ENCODE assay signal across 9 cellular contexts in the genomic region with DNA sequence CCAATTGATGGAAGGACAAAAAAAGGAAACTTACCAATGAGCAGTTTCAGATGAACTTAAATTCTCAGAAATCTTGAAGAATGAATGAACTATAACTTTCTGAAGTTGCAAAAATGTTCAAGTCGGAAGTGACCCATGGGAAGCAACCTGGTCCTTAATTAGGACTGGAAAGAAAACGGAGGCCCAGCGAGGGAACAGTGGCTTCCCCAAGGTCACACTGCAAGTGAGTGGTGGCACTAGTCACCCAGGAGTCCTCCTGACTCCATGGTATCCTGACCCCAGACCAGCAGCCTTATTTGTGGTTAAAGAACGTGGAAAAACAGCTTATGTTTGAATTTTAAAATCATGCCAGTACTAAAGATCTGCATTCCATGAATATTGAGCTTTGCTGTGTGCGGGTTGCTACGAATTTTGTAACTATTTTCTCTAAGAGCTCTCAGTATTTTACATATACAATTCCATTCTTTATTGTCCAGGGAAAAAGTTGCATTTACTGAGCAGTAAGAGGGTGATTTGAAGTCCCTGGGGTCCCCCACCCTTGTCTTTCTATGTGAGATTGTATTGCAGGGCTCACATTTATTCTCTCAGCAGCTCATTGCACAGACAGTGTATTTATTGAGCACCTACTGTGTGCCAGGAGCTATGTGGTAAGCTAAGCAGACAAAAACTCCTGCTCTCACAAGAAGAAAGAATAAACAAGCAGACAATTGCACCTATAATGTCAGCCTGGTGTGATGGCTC.
DNase-seq lines count a peak whose midpoint lies in the region; ATAC-seq, FAIRE-seq and TF ChIP-seq lines count a peak whose summit lies in the region.
"Had no signal": no experiment of that assay in that cellular context is flagged by ENCODE, and none has a peak within 500 bp of the region (broad histone marks: within the 10 kb centered on the region; RNA-seq: fewer than 3 reads in every experiment).

No MANE protein-coding gene starts in this region.

- intact Hi-C loops in lower leg skin (cut with DNase I; ENCODE audit: low total_unique reads), result no loop called here

- H3K27me3 ChIP-seq in RWPE2 (ENCODE audit: insufficient read depth, poor library complexity, severe bottlenecking) (no peaks in the 10 kb centered on the region), skeletal muscle tissue (ENCODE audit: control insufficient read depth in 3 of 3, insufficient read depth in 3 of 3, low read length in 3 of 3) (no peaks in the 10 kb centered on the region)

- 73 to 78% methylated on average over 6 of the region's 6 CpGs for WGBS in lower leg skin, 2 donors

- peaks cover 26% of the 10 kb centered on the region for H3K4me1 ChIP-seq in RWPE2 (ENCODE audit: insufficient read depth, poor library complexity, severe bottlenecking)
- H3K4me1 ChIP-seq in skeletal muscle tissue (ENCODE audit: control insufficient read depth in 3 of 3, insufficient read depth in 3 of 3, low read length in 3 of 3), result peaks cover 14 to 33% (median 16%) of the 10 kb centered on the region in 3 donors

- H3K9ac ChIP-seq in skeletal muscle tissue (ENCODE audit: low read depth in 1 of 3, low read length in 3 of 3), result peak overlapping the region; percentile 35 to 70 (median 62)

- H3K4me3 ChIP-seq in RWPE2 (ENCODE audit: severe bottlenecking) (no peak overlapping the region), skeletal muscle tissue (ENCODE audit: low read length in 3 of 3) (peak overlapping the region; percentile 24 to 63 (median 60)), lower leg skin (ENCODE audit: low read depth, poor library complexity, severe bottlenecking) (no peak overlapping the region)
- H3K4me3 ChIP-seq: HAP-1 had no signal

- H3K27ac ChIP-seq in RWPE2 (ENCODE audit: poor library complexity, severe bottlenecking) (peak overlapping the region; percentile 99), skeletal muscle tissue (ENCODE audit: low read depth, low read length) (peak overlapping the region; percentile 88)

- TF ChIP-seq CTCF in RWPE2 (IDR thresholded peaks at IDR 0.05; ENCODE audit: poor library complexity, severe bottlenecking), result no peak
- no peak for TF ChIP-seq CTCF in lower leg skin (IDR thresholded peaks at IDR 0.05)

- no peak for TF ChIP-seq POLR2A in GM12892 (IDR thresholded peaks at IDR 0.05; ENCODE audit: low read depth, low read length)
- TF ChIP-seq POLR2A in lower leg skin (IDR thresholded peaks at IDR 0.05), result no peak

- H3K9me3 ChIP-seq in RWPE2 (ENCODE audit: severe bottlenecking) (no peaks in the 10 kb centered on the region), skeletal muscle tissue (ENCODE audit: control insufficient read depth in 3 of 3, low read length in 3 of 3) (no peaks in the 10 kb centered on the region)
- H3K9me3 ChIP-seq: HAP-1 had no signal

- DNase-seq in GM12892 (ENCODE audit: insufficient read length) (no peak), RWPE2 (ENCODE audit: low spot score) (no peak), ecto neural progenitor cell (ENCODE audit: low spot score) (peak; percentile 12), NCI-H2107 (lab: John Stamatoyannopoulos, UW) (no peak), lower leg skin (ENCODE audit: low spot score in 2 of 2) (no peak), cerebellar nuclear complex (lab: John Stamatoyannopoulos, UW) (no peak)

- peak; percentile 48 for FAIRE-seq in GM12892 (lab: Jason Lieb, UNC)

- H3K36me3 ChIP-seq in RWPE2 (ENCODE audit: low read depth) (no peaks in the 10 kb centered on the region), skeletal muscle tissue (ENCODE audit: control insufficient read depth in 3 of 3, insufficient read depth in 3 of 3, low read length in 3 of 3) (no peaks in the 10 kb centered on the region)
- H3K36me3 ChIP-seq: HAP-1 had no signal

- ATAC-seq in RWPE2 (ENCODE audit: low read depth), result no peak
- no peak for ATAC-seq in GM21360 (IDR thresholded peaks at IDR 0.05; ENCODE audit: unreplicated experiment)

Comparison
In these comparisons a context has a peak if more than half of its experiments do, and no peak if none do; other contexts are left out.
1. H3K4me3 ChIP-seq: peak in skeletal muscle tissue (3 of 3); none in RWPE2 (single experiment) and lower leg skin (single experiment).